8 cellular contexts compared by ENCODE assay signal in the genomic region with DNA sequence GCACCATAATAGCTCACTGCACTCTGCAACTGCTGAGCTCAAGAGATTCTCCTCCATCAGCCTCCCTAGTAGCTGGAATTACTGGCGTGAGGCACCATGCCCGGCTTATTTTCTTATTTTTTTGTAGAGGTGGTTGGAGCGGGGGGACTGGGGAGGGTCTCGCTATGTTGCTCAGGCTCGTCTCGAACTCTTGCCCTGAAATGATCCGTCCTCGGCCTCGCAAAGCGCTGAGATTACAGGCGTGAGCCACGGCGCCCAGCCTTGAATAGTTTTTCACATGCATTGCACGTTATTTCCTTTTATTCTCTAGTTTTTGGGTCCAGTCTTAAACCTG. TPM values are rescaled to one million over a fixed set of nuclear protein-coding genes. Genes with fewer than 3 reads are reported as not detected.
DNase-seq lines count a peak whose midpoint lies in the region; TF ChIP-seq lines count a peak whose summit lies in the region.

No MANE protein-coding gene starts in this region.

- H3K4me1 Mint-ChIP-seq in nephron progenitor cell: peaks cover 26% of the 10 kb centered on the region

- POLR2A ChIA-PET in BJ (lab: Charles Lee): interaction anchor here (0.6 kb wide), 1 partner anchor 299 kb away, joined by 10 read pairs; no protein-coding TSS in a partner anchor

- peak overlapping the region; percentile 80 for H3K4me2 ChIP-seq in Karpas-422 (ENCODE audit: low read depth, low read length, poor library complexity, severe bottlenecking)

- H3K4me1 ChIP-seq in Karpas-422 (ENCODE audit: low read length) (peaks cover 31% of the 10 kb centered on the region), duodenal mucosa (ENCODE audit: control insufficient read depth in 1 of 2, insufficient read depth in 2 of 2, low read length in 2 of 2) (peaks cover 9 to 16% of the 10 kb centered on the region in 2 donors)

- no peaks in the 10 kb centered on the region for H3K9me3 Mint-ChIP-seq in nephron progenitor cell

- no peaks in the 10 kb centered on the region for H3K27me3 ChIP-seq in BJ (ENCODE audit: control insufficient read depth, insufficient read depth, low read length)
- H3K27me3 ChIP-seq in Karpas-422 (ENCODE audit: low read length): no peaks in the 10 kb centered on the region
- no peaks in the 10 kb centered on the region for H3K27me3 ChIP-seq in duodenal mucosa (ENCODE audit: control insufficient read depth in 1 of 2, insufficient read depth in 2 of 2, low read length in 2 of 2)

- H3K9me2 ChIP-seq in Karpas-422 (replicated peaks; ENCODE audit: insufficient read depth, low read length): no peaks in the 10 kb centered on the region

- peak overlapping the region; percentile 80 for H3K9ac ChIP-seq in Karpas-422 (ENCODE audit: low read length)
- peak overlapping the region; percentile 82 to 95 for H3K9ac ChIP-seq in duodenal mucosa (ENCODE audit: low read depth in 1 of 2, low read length in 2 of 2)

- DNase-seq in BJ (ENCODE audit: low read depth) (no peak), Karpas-422 (no peak), nephron progenitor cell (no peak), NCI-H2107 treated with DMSO at 0.1 percent for 48 hours (lab: John Stamatoyannopoulos, UW; ENCODE audit: unreplicated experiment) (no peak), UCSD-AML1 (lab: John Stamatoyannopoulos, UW; ENCODE audit: unreplicated experiment) (no peak), NCI-H2227 treated with DMSO at 0.1 percent for 48 hours (lab: John Stamatoyannopoulos, UW) (no peak), foreskin melanocyte (no peak)

- H3K36me3 ChIP-seq in BJ (ENCODE audit: control insufficient read depth, insufficient read depth, low read length) (no peaks in the 10 kb centered on the region; the same call in 1 of the 2 replicates), Karpas-422 (ENCODE audit: insufficient read depth, low read length) (0 out of 2 replicates have a peak, but pooled peaks cover 3% of the 10 kb centered on the region), duodenal mucosa (ENCODE audit: control insufficient read depth in 1 of 2, insufficient read depth in 2 of 2, low read length in 2 of 2) (no peaks in the 10 kb centered on the region)

- H3K79me2 ChIP-seq in Karpas-422 (ENCODE audit: low read length): peaks cover 24% of the 10 kb centered on the region

- peak overlapping the region; percentile 26 for H3K4me3 ChIP-seq in BJ (ENCODE audit: low read depth, low read length)
- H3K4me3 ChIP-seq in Karpas-422 (ENCODE audit: low read length): peak overlapping the region; percentile 65
- peak overlapping the region; percentile 78 to 96 for H3K4me3 ChIP-seq in duodenal mucosa (ENCODE audit: low read depth in 1 of 2, low read length in 2 of 2)

- H2AFZ ChIP-seq in Karpas-422 (ENCODE audit: low read length): peak overlapping the region; percentile 81; the same call in 1 of the 2 replicates

- no peaks in the 10 kb centered on the region for H3K9me3 ChIP-seq in Karpas-422 (ENCODE audit: low read length)
- H3K9me3 ChIP-seq in duodenal mucosa (ENCODE audit: control insufficient read depth in 1 of 2, low read length in 2 of 2): no peaks in the 10 kb centered on the region

- H4K20me1 ChIP-seq in Karpas-422 (ENCODE audit: insufficient read depth, low read depth, low read length): no peaks in the 10 kb centered on the region

- TF ChIP-seq CTCF in BJ (IDR thresholded peaks at IDR 0.05; ENCODE audit: insufficient read depth, low read depth, low read length): no peak
- no peak for TF ChIP-seq CTCF in nephron progenitor cell (IDR thresholded peaks at IDR 0.05)

- H3K27ac Mint-ChIP-seq in nephron progenitor cell: peak overlapping the region; percentile 20

- peak overlapping the region; percentile 93 for H3K4me3 Mint-ChIP-seq in nephron progenitor cell

- H3K27ac ChIP-seq in Karpas-422 (ENCODE audit: low read length) (peak overlapping the region; percentile 36; the same call in 1 of the 2 replicates), duodenal mucosa (ENCODE audit: low read depth, low read length) (peak overlapping the region; percentile 55)

- H3K27me3 Mint-ChIP-seq in nephron progenitor cell (ENCODE audit: low read depth, poor library complexity): peaks cover 3% of the 10 kb centered on the region

- CTCF ChIA-PET in BJ (lab: Yijun Ruan, JAX): interaction anchor here (0.6 to 5.6 kb wide), 6 partner anchors 9 to 201 kb away, joined by 3 to 38 read pairs (median 4); no protein-coding TSS in a partner anchor

- peaks cover 17% of the 10 kb centered on the region for H3K36me3 Mint-ChIP-seq in nephron progenitor cell (ENCODE audit: low read depth)

RNA-seq across cellular contexts. Expression of gene LAMTOR4, which starts 0.5 kb away (rescaled TPM):
- polyA plus RNA-seq in BJ (2011; rRNA removed): 125 and 193 TPM in 2 replicates
- 29.0 and 41.1 TPM in 2 replicates for polyA minus RNA-seq in BJ (2011; rRNA and poly(A)+ RNA removed)
- total RNA-seq in Karpas-422 (2014; rRNA removed; shearing (Covaris generic); ENCODE audit: low replicate concordance): 171 and 292 TPM in 2 replicates

RNA-seq across cellular contexts. Expression of gene TRAPPC14, which starts 10.3 kb away (rescaled TPM):
- 3.2 and 5.8 TPM in 2 replicates for polyA plus RNA-seq in BJ (2011; rRNA removed)
- polyA minus RNA-seq in BJ (2011; rRNA and poly(A)+ RNA removed): 4.8 and 8.2 TPM in 2 replicates
- 15.8 and 23.3 TPM in 2 replicates for total RNA-seq in Karpas-422 (2014; rRNA removed; shearing (Covaris generic); ENCODE audit: low replicate concordance)

RNA-seq across cellular contexts. Expression of gene GAL3ST4, which starts 20.2 kb away (rescaled TPM):
- polyA plus RNA-seq in BJ (2011; rRNA removed): 8.1 and 12.1 TPM in 2 replicates
- polyA minus RNA-seq in BJ (2011; rRNA and poly(A)+ RNA removed): 4.1 and 6.2 TPM in 2 replicates
- 0.11 TPM in 1 of 2 replicates, not detected in the other for total RNA-seq in Karpas-422 (2014; rRNA removed; shearing (Covaris generic); ENCODE audit: low replicate concordance)

RNA-seq across cellular contexts. Expression of gene MBLAC1, which starts 21.4 kb away (rescaled TPM):
- 1.2 and 1.6 TPM in 2 replicates for polyA plus RNA-seq in BJ (2011; rRNA removed)
- 0.41 and 0.62 TPM in 2 replicates for polyA minus RNA-seq in BJ (2011; rRNA and poly(A)+ RNA removed)
- 1.4 TPM in 1 of 2 replicates, not detected in the other for total RNA-seq in Karpas-422 (2014; rRNA removed; shearing (Covaris generic); ENCODE audit: low replicate concordance)

RNA-seq across cellular contexts. Expression of gene CNPY4, which starts 28.8 kb away (rescaled TPM):
- 20.9 and 23.5 TPM in 2 replicates for polyA plus RNA-seq in BJ (2011; rRNA removed)
- 6.5 and 10.8 TPM in 2 replicates for polyA minus RNA-seq in BJ (2011; rRNA and poly(A)+ RNA removed)
- 13.0 and 16.6 TPM in 2 replicates for total RNA-seq in Karpas-422 (2014; rRNA removed; shearing (Covaris generic); ENCODE audit: low replicate concordance)

Comparison
In these comparisons a context has a peak if more than half of its experiments do, and no peak if none do; other contexts are left out.
1. H3K4me3 ChIP-seq: peak in every context shown above with its lines; median percentile 87 in duodenal mucosa; 65 in Karpas-422; 26 in BJ.